In the genomic region with DNA sequence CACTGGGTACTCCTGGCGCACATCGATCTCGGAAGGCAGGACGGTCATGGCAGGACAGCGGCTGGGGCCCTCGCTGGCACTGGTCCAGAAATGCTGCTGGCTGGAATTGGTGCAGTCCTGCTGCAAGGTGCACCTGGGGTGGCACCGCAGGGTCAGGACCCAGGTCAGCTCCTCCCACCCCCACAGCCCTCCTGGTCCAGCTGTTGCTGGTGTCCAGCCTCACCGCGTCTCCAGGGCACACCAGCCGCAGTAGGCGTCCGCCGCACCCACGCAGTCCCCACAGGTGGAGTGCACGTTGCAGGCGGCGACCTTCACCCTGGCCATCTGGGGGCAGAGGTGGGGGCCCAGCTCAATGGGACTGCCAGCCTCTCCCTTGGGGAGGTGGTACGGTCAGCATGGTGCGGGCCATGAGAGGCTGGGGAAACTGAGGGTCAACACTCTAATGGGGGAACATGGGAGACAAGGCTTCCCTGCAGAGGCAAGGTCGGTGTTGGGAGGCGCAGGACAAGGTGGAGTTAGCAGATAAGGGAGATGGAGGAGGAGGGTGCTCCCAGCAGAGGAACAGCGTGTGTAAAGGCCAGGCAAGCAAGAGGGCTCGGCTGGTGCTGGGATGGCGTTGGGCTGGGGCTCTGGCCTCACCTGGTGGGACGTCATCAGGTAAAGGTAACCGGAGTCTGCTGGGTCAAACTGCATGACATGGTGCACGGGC, we compare ENCODE assay signal across 23 cellular contexts. TPM values are rescaled to one million over a fixed set of nuclear protein-coding genes. Genes with fewer than 3 reads are reported as not detected.
"Had no signal": no experiment of that assay in that cellular context is flagged by ENCODE, and none has a peak within 500 bp of the region (broad histone marks: within the 10 kb centered on the region; RNA-seq: fewer than 3 reads in every experiment).

No MANE protein-coding gene starts in this region.

- H3K27ac ChIP-seq: right lobe of liver, testis had no signal

- H3K36me3 ChIP-seq: right lobe of liver had no signal

- H3K4me1 ChIP-seq: right lobe of liver had no signal

- ATAC-seq: mucosa of descending colon, WTC11 had no signal

- H3K27me3 ChIP-seq: right lobe of liver, testis had no signal

- H3K9me3 ChIP-seq: mucosa of descending colon, right lobe of liver, testis had no signal

- FAIRE-seq: endometrium, frontal cortex, islet of Langerhans had no signal

- H3K4me3 ChIP-seq: coronary artery, mucosa of descending colon, right lobe of liver, skin epidermis, testis had no signal

- DNase-seq: activated CD8-positive, alpha-beta memory T cell treated with anti-CD3 and anti-CD28 coated beads for 24 hours; activated CD8-positive, alpha-beta memory T cell treated with anti-CD3 and anti-CD28 coated beads, Interleukin-2, amount 50 U/mL, for 4 hours; activated naive CD4-positive, alpha-beta T cell treated with Interleukin-2 at 50 U/mL for 16 hours; activated naive CD8-positive, alpha-beta T cell treated with anti-CD3 and anti-CD28 coated beads for 36 hours; activated T-cell treated with anti-CD3 and anti-CD28 coated beads, Interleukin-2, amount 50 U/mL, for 48 hours; amygdala; cerebellar nuclear complex; mucosa of descending colon; nephron progenitor cell; occipital lobe; posterior cingulate gyrus; right lobe of liver; stimulated activated CD4-positive, alpha-beta T cell treated with anti-CD3 and anti-CD28 coated beads, Interleukin-1b, Interleukin-23, amount 100 ng/mL, for 48 hours; T1000; testis had no signal

RNA-seq across cellular contexts. Expression of gene H1-8, which starts 43.1 kb away (rescaled TPM):
- total RNA-seq: activated naive CD8-positive, alpha-beta T cell treated with anti-CD3 and anti-CD28 coated beads for 36 hours; frontal cortex; liver; mucosa of descending colon; occipital lobe; right lobe of liver; WTC11 had no signal
- polyA plus RNA-seq: esophagus, liver had no signal

RNA-seq across cellular contexts. Expression of gene RHO, which starts 57.7 kb away (rescaled TPM):
- total RNA-seq: activated naive CD8-positive, alpha-beta T cell treated with anti-CD3 and anti-CD28 coated beads for 36 hours; frontal cortex; liver; mucosa of descending colon; occipital lobe; right lobe of liver; WTC11 had no signal
- polyA plus RNA-seq: esophagus, liver had no signal
